23 cellular contexts compared by ENCODE assay signal in the genomic region with DNA sequence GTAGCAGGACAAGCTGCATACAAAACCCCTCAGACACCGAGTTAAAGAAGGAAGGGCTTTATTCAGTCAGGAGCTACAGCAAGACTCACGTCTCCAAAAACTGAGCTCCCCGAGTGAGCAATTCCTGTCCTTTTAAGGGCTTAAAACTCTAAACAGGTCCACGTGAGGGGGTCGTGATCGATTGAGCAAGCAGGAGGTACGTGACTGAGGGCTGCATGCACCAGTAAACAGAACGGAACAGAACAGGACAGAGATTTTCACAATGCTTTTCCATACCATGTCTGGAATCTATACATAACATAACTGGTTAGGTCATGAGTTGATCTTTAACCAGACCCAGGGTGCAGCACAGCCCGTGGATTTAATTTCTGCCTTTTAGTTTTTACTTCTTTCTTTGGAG. TPM values are rescaled to one million over a fixed set of nuclear protein-coding genes. Genes with fewer than 3 reads are reported as not detected.
DNase-seq lines count a peak whose midpoint lies in the region; ATAC-seq, FAIRE-seq and TF ChIP-seq lines count a peak whose summit lies in the region.
"Had no signal": no experiment of that assay in that cellular context is flagged by ENCODE, and none has a peak within 500 bp of the region (broad histone marks: within the 10 kb centered on the region; RNA-seq: fewer than 3 reads in every experiment).

No MANE protein-coding gene starts in this region.

- peaks cover 0 to 10% of the 10 kb centered on the region in 2 donors for H3K27me3 Mint-ChIP-seq in effector memory CD8-positive, alpha-beta T cell

- H3K4me1 ChIP-seq in HepG2 (ENCODE audit: insufficient read depth, low read length) (peaks cover 18% of the 10 kb centered on the region), right lobe of liver (no peaks in the 10 kb centered on the region), OCI-LY3 (ENCODE audit: low read length) (peaks cover 19% of the 10 kb centered on the region)
- H3K4me1 ChIP-seq: BE2C, HAP-1 had no signal

- TF ChIP-seq CTCF in HepG2 (CRISPR knock-in tag; IDR thresholded peaks at IDR 0.05) (no peak), right lobe of liver (IDR thresholded peaks at IDR 0.05) (no peak), OCI-LY3 (IDR thresholded peaks at IDR 0.05; ENCODE audit: low read depth, low read length) (no peak)

- H3K27ac ChIP-seq in HepG2 (ENCODE audit: extremely low read length, insufficient read depth, low read length) (no peak overlapping the region), right lobe of liver (no peak overlapping the region), OCI-LY3 (ENCODE audit: low read length) (peak overlapping the region; percentile 40)
- H3K27ac ChIP-seq: BLaER1 treated with 17β-estradiol and CSF1 and Interleukin-3, amounts not matched to agents 10 nM and 100 nM had no signal

- peaks cover 21 to 31% of the 10 kb centered on the region in 2 donors for H3K4me1 Mint-ChIP-seq in effector memory CD8-positive, alpha-beta T cell (ENCODE audit: low read depth in 2 of 2)

- no peaks in the 10 kb centered on the region for H3K36me3 ChIP-seq in HepG2 (replicated peaks in 1 of 2; ENCODE audit: control insufficient read depth in 1 of 2, insufficient read depth in 2 of 2, low read length in 2 of 2)
- no peaks in the 10 kb centered on the region for H3K36me3 ChIP-seq in right lobe of liver
- H3K36me3 ChIP-seq in OCI-LY3 (replicated peaks; ENCODE audit: low read depth, low read length), result peaks cover 5% of the 10 kb centered on the region
- H3K36me3 ChIP-seq: BE2C, HAP-1 had no signal

- BruUV-seq in HepG2 (replicated peaks; lab: Mats Ljungman, UMichigan), result no TSS peak

- H3K36me3 Mint-ChIP-seq in effector memory CD8-positive, alpha-beta T cell (ENCODE audit: insufficient read depth), result peaks cover 4% of the 10 kb centered on the region

- H3K4me2 ChIP-seq in HepG2 (ENCODE audit: low read depth, low read length) (peak overlapping the region; percentile 38), OCI-LY3 (ENCODE audit: low read length) (peak overlapping the region; percentile 37)
- H3K4me2 ChIP-seq: A549; BLaER1 treated with 17β-estradiol and CSF1 and Interleukin-3, amounts not matched to agents 10 nM and 100 nM had no signal

- POLR2A ChIA-PET in HepG2 (lab: Yijun Ruan, JAX), result no interaction called here

- H3K9ac ChIP-seq in HepG2 (ENCODE audit: insufficient read depth, low read depth, low read length) (no peak overlapping the region), OCI-LY3 (ENCODE audit: low read length) (no peak overlapping the region)
- H3K9ac ChIP-seq: BLaER1 treated with 17β-estradiol and CSF1 and Interleukin-3, amounts not matched to agents 10 nM and 100 nM had no signal

- H2AFZ ChIP-seq in HepG2 (ENCODE audit: low read length) (peak overlapping the region; percentile 70), OCI-LY3 (ENCODE audit: low read depth, low read length) (no peak overlapping the region)

- intact Hi-C loops in HepG2 (cut with micrococcal nuclease; ENCODE audit: unreplicated experiment), result no loop called here
- intact Hi-C loops in right lobe of liver (cut with DNase I), result no loop called here

- DNase-seq in HepG2 (ENCODE audit: low spot score), result peak; percentile 25
- no peak for DNase-seq in right lobe of liver
- DNase-seq in effector memory CD8-positive, alpha-beta T cell, result no peak
- DNase-seq in LoVo (ENCODE audit: low spot score), result no peak
- DNase-seq: 8988T; ACHN; AML-193; BE2C; CD4-positive, alpha-beta T cell; CD8-positive, alpha-beta memory T cell; DMS153; DND-41; GOT3; HFFc6 had no signal

- H3K4me3 Mint-ChIP-seq in effector memory CD8-positive, alpha-beta T cell, result peak overlapping the region in 1 of 2 donors; percentile 56
- H3K4me3 Mint-ChIP-seq: CD14-positive monocyte; CD4-positive, alpha-beta T cell; HFFc6 had no signal

- 4% methylated on average over 9 of the region's 9 CpGs for WGBS in HepG2 (ENCODE audit: low lambda C conversion rate)
- 56% methylated on average over 8 of the region's 9 CpGs for WGBS in right lobe of liver (ENCODE audit: insufficient coverage, low coverage, low lambda C conversion rate, missing lambda C conversion rate)

- CTCF ChIA-PET in HepG2 (lab: Yijun Ruan, JAX; ENCODE audit: low intra/inter-chr PET ratio, low total read pairs), result no interaction called here

- no peak for TF ChIP-seq RAD21 in HepG2 (CRISPR knock-in tag; IDR thresholded peaks at IDR 0.05)

- no peak for TF ChIP-seq POLR2A in HepG2 (IDR thresholded peaks at IDR 0.05; ENCODE audit: insufficient read depth in 1 of 2, low read depth in 2 of 2, low read length in 2 of 2)
- TF ChIP-seq POLR2A in right lobe of liver (IDR thresholded peaks at IDR 0.05), result no peak

- H3K27me3 ChIP-seq in HepG2 (ENCODE audit: control insufficient read depth in 1 of 2, insufficient read depth in 2 of 2, low read length in 2 of 2), result peaks cover 0 to 8% of the 10 kb centered on the region in 2 experiments; a peak in 1 of 5 replicates
- H3K27me3 ChIP-seq in right lobe of liver, result no peaks in the 10 kb centered on the region
- H3K27me3 ChIP-seq in OCI-LY3 (ENCODE audit: low read depth, low read length), result no peaks in the 10 kb centered on the region
- H3K27me3 ChIP-seq: BE2C; BLaER1 treated with 17β-estradiol and CSF1 and Interleukin-3, amounts not matched to agents 10 nM and 100 nM had no signal

- H3K9me3 ChIP-seq in HepG2 (ENCODE audit: low read length), result peaks cover 19% of the 10 kb centered on the region
- no peaks in the 10 kb centered on the region for H3K9me3 ChIP-seq in right lobe of liver
- no peaks in the 10 kb centered on the region for H3K9me3 ChIP-seq in OCI-LY3 (ENCODE audit: insufficient read depth, low read length)
- H3K9me3 ChIP-seq: A549, BE2C had no signal

- H3K9me3 Mint-ChIP-seq in effector memory CD8-positive, alpha-beta T cell, result no peaks in the 10 kb centered on the region
- H3K9me3 Mint-ChIP-seq: CD4-positive, alpha-beta T cell had no signal

- peak overlapping the region; percentile 51 to 75 for H3K27ac Mint-ChIP-seq in effector memory CD8-positive, alpha-beta T cell
- H3K27ac Mint-ChIP-seq: CD4-positive, alpha-beta T cell; HFFc6 had no signal

- in situ Hi-C loops in HepG2 (cut with HindIII; ENCODE audit: extremely low pct_ligation_motif_present, low pct_unique_long_range_greater_than_20kb), result no loop called here

- no peak for FAIRE-seq in HepG2 (lab: Jason Lieb, UNC)
- FAIRE-seq: A549, G401.6, H54 had no signal

- ATAC-seq in HepG2, result no peak; the same call in 2 of the 3 replicates
- no peak for ATAC-seq in right lobe of liver
- no peak for ATAC-seq in effector memory CD8-positive, alpha-beta T cell (replicated peaks)
- no peak for ATAC-seq in GM21619 (IDR thresholded peaks at IDR 0.05; ENCODE audit: unreplicated experiment)
- no peak for ATAC-seq in GM18517 (IDR thresholded peaks at IDR 0.05; ENCODE audit: unreplicated experiment)
- ATAC-seq: A549 had no signal

- H3K4me3 ChIP-seq in HepG2 (replicated peaks in 1 of 3; ENCODE audit: insufficient read depth in 1 of 3, low read depth in 2 of 3, low read length in 3 of 3) (no peak overlapping the region), right lobe of liver (no peak overlapping the region), OCI-LY3 (ENCODE audit: low read length) (peak overlapping the region; percentile 11; the same call in 1 of the 2 replicates)
- H3K4me3 ChIP-seq: A549; BLaER1 treated with 17β-estradiol and CSF1 and Interleukin-3, amounts not matched to agents 10 nM and 100 nM; HAP-1 had no signal

- TF ChIP-seq EP300 in HepG2 (IDR thresholded peaks at IDR 0.05; ENCODE audit: low read depth in 2 of 2, low read length in 2 of 2) (no peak; a peak in 1 of 4 replicates), HepG2 (CRISPR knock-in tag; IDR thresholded peaks at IDR 0.05; ENCODE audit: borderline replicate concordance) (no peak)

- H3K79me2 ChIP-seq in HepG2 (ENCODE audit: insufficient read depth, low read length) (no peaks in the 10 kb centered on the region), OCI-LY3 (ENCODE audit: low read length) (no peaks in the 10 kb centered on the region)

- no peaks in the 10 kb centered on the region for H4K20me1 ChIP-seq in HepG2 (ENCODE audit: insufficient read depth, low read length)
- H4K20me1 ChIP-seq in OCI-LY3 (ENCODE audit: insufficient read depth, low read length), result no peaks in the 10 kb centered on the region
- H4K20me1 ChIP-seq: BLaER1 treated with 17β-estradiol and CSF1 and Interleukin-3, amounts not matched to agents 10 nM and 100 nM had no signal

TF ChIP-seq in HepG2, 621 proteins besides CTCF, POLR2A, EP300 and RAD21 (continues in another document):
- TF ChIP-seq ZKSCAN5 (CRISPR knock-in tag; IDR thresholded peaks at IDR 0.05) (no peak), ISL2 (CRISPR knock-in tag; IDR thresholded peaks at IDR 0.05) (no peak), ZNF879 (CRISPR knock-in tag; IDR thresholded peaks at IDR 0.05) (no peak), TRIM24 (CRISPR knock-in tag; IDR thresholded peaks at IDR 0.05) (peak; percentile 97), SOX5 (CRISPR knock-in tag; IDR thresholded peaks at IDR 0.05; ENCODE audit: borderline replicate concordance) (peak; percentile 68; the same call in 1 of the 2 replicates), KDM2A (CRISPR knock-in tag; IDR thresholded peaks at IDR 0.05; ENCODE audit: borderline replicate concordance, low read depth) (peak; percentile 23; the same call in 1 of the 2 replicates)

RNA-seq across cellular contexts. Expression of a gene that starts 25.2 kb away (rescaled TPM):
- total RNA-seq in HepG2 (2016; rRNA removed; fragmentation: Illumina TruSeq; extraction: Trizol) (0.11 and 0.20 TPM in 2 replicates), right lobe of liver (10 to 100 TPM in 1 of 6 experiments, 1 to 10 TPM in 5; 2.7 to 11.6 (median 4.3) TPM)
- total RNA-seq in HepG2 (2016; cell fraction: cytosol; rRNA removed; fragmentation: Illumina TruSeq; extraction: Trizol; ENCODE audit: low read depth), result not detected in 2 replicates
- 0.09 TPM in 1 of 2 replicates, not detected in the other for total RNA-seq in HepG2 (2016; cell fraction: insoluble cytoplasmic fraction; rRNA removed; fragmentation: Illumina TruSeq; extraction: Trizol)
- not detected in 2 replicates for total RNA-seq in HepG2 (2016; cell fraction: membrane; rRNA removed; fragmentation: Illumina TruSeq; extraction: Trizol)
- not detected in 2 replicates for total RNA-seq in HepG2 (2016; cell fraction: nucleus; rRNA removed; fragmentation: Illumina TruSeq; extraction: Trizol)
- polyA plus RNA-seq in HepG2 (2011; rRNA removed), result 0.01 and 0.09 TPM in 2 replicates
- 0.05 and 0.11 TPM in 2 replicates for polyA plus RNA-seq in HepG2 (2011; cell fraction: cytosol; rRNA removed)
- 0.14 and 1.0 TPM in 2 replicates for polyA plus RNA-seq in HepG2 (2011; cell fraction: nucleus; rRNA removed)
- polyA plus RNA-seq in HepG2 (2012), result not detected in 2 replicates
- polyA plus RNA-seq in HepG2 (2016; cell fraction: cytosol; fragmentation: Illumina TruSeq; extraction: Trizol; ENCODE audit: low read depth), result not detected in 2 replicates
- not detected in 2 replicates for polyA plus RNA-seq in HepG2 (2016; cell fraction: insoluble cytoplasmic fraction; fragmentation: Illumina TruSeq; extraction: Trizol; ENCODE audit: low read depth)
- polyA plus RNA-seq in HepG2 (2016; cell fraction: membrane; fragmentation: Illumina TruSeq; extraction: Trizol; ENCODE audit: low read depth), result not detected in 2 replicates
- not detected in 2 replicates for polyA plus RNA-seq in HepG2 (2016; cell fraction: nucleus; fragmentation: Illumina TruSeq; extraction: Trizol; ENCODE audit: insufficient read depth, low read depth)
- not detected in 2 replicates for polyA minus RNA-seq in HepG2 (2011; rRNA and poly(A)+ RNA removed; ENCODE audit: low replicate concordance)
- polyA minus RNA-seq in HepG2 (2011; cell fraction: cytosol; rRNA and poly(A)+ RNA removed), result not detected in 2 replicates
- polyA minus RNA-seq in HepG2 (2011; cell fraction: nucleus; rRNA and poly(A)+ RNA removed), result not detected in 2 replicates
- total RNA-seq: HFFc6 had no signal
